9 cellular contexts compared by ENCODE assay signal in the genomic region with DNA sequence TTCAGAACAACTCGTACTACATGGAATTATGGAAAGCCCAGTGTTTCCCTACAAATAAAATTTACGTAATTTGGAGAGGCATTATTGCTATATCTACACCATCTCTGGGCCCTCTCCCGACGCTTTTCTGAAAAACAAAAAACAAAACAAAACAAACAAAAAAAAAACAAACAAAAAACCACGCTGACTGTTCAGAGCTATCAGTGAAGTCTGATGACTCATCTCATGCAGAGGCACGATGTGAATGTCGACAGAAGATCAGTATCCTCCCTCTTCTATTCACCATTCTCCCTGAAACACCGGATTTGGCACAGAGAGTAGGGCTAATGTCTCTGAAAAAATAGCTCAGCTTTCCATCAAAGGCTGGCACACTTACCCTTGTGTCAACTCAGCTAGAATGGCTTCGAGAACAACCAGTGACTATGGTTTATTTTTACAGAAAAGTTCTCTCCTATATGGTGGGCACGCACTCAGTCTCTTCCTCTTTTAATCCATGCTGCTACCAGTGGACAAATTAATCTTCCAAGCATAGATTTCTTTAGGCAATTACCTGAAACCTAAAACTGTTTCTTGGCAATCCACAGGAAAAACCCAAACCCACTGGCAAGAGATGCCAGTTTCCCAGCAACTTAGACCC. TPM values are rescaled to one million over a fixed set of nuclear protein-coding genes. Genes with fewer than 3 reads are reported as not detected.
DNase-seq lines count a peak whose midpoint lies in the region; ATAC-seq and TF ChIP-seq lines count a peak whose summit lies in the region.
"Had no signal": no experiment of that assay in that cellular context is flagged by ENCODE, and none has a peak within 500 bp of the region (broad histone marks: within the 10 kb centered on the region; RNA-seq: fewer than 3 reads in every experiment).

No MANE protein-coding gene starts in this region.

- H3K27ac Mint-ChIP-seq in CD14-positive monocyte, result peak overlapping the region; percentile 62 to 89 (median 86)
- H3K27ac Mint-ChIP-seq in central memory CD8-positive, alpha-beta T cell (ENCODE audit: low read depth), result peak overlapping the region; percentile 90
- H3K27ac Mint-ChIP-seq in nephron, result peak overlapping the region in 2 of 3 experiments; percentile 23 to 57

- H3K27me3 Mint-ChIP-seq in CD14-positive monocyte (ENCODE audit: low read depth in 3 of 3) (peaks cover 0 to 2% (median 0%) of the 10 kb centered on the region in 3 donors), nephron (ENCODE audit: low read depth) (no peaks in the 10 kb centered on the region)
- H3K27me3 Mint-ChIP-seq in central memory CD8-positive, alpha-beta T cell, result peaks cover 9% of the 10 kb centered on the region

- H3K4me3 Mint-ChIP-seq in CD14-positive monocyte (peak overlapping the region; percentile 74 to 88), nephron (peak overlapping the region; percentile 89 to 97 (median 93))
- peak overlapping the region; percentile 90 for H3K4me3 Mint-ChIP-seq in central memory CD8-positive, alpha-beta T cell

- H3K9me3 Mint-ChIP-seq in CD14-positive monocyte (no peaks in the 10 kb centered on the region), nephron (no peaks in the 10 kb centered on the region)
- no peaks in the 10 kb centered on the region for H3K9me3 Mint-ChIP-seq in central memory CD8-positive, alpha-beta T cell

- H3K36me3 Mint-ChIP-seq in CD14-positive monocyte (peaks cover 21 to 25% of the 10 kb centered on the region in 2 donors), nephron (ENCODE audit: low read depth) (peaks cover 19% of the 10 kb centered on the region)
- peaks cover 31% of the 10 kb centered on the region for H3K36me3 Mint-ChIP-seq in central memory CD8-positive, alpha-beta T cell (ENCODE audit: insufficient read depth)

- TF ChIP-seq CTCF in CD14-positive monocyte (IDR thresholded peaks at IDR 0.05) (no peak), nephron (IDR thresholded peaks at IDR 0.05; ENCODE audit: unreplicated experiment in 3 of 3) (no peak)

- DNase-seq in CD14-positive monocyte (ENCODE audit: low spot score) (no peak), M059J (ENCODE audit: low read depth) (peak; percentile 9), SIG-M5 (lab: John Stamatoyannopoulos, UW) (no peak)
- no peak for DNase-seq in central memory CD8-positive, alpha-beta T cell (ENCODE audit: low spot score in 2 of 2)
- DNase-seq: NCI-H2107 had no signal

- peaks cover 59% of the 10 kb centered on the region for H3K4me1 Mint-ChIP-seq in CD14-positive monocyte
- peaks cover 48% of the 10 kb centered on the region for H3K4me1 Mint-ChIP-seq in central memory CD8-positive, alpha-beta T cell
- peaks cover 33% of the 10 kb centered on the region for H3K4me1 Mint-ChIP-seq in nephron

- no peak for ATAC-seq in central memory CD8-positive, alpha-beta T cell (replicated peaks; ENCODE audit: extremely low read depth, poor library complexity, severe bottlenecking)
- ATAC-seq in HG03442 (IDR thresholded peaks at IDR 0.05; ENCODE audit: unreplicated experiment) (no peak), HG03139 (IDR thresholded peaks at IDR 0.05; ENCODE audit: unreplicated experiment) (no peak), HG03469 (IDR thresholded peaks at IDR 0.05; ENCODE audit: unreplicated experiment) (no peak)

- intact Hi-C loops in CD14-positive monocyte (cut with micrococcal nuclease), result loop anchor here in 1 of 2 donors (2.0 kb wide), 1 partner anchor 53 kb away; no protein-coding TSS in a partner anchor

RNA-seq across cellular contexts. Expression of a gene that starts 1.5 kb away (rescaled TPM):
- 10 to 100 TPM; 96.1 to 98.3 TPM for polyA plus RNA-seq in CD14-positive monocyte
- 45.2 and 74.0 TPM in 2 replicates for total RNA-seq in M059J (2014; rRNA removed; shearing (Covaris generic))

RNA-seq across cellular contexts. Expression of a gene that starts 51.2 kb away (rescaled TPM):
- 10 to 100 TPM; 10.3 to 15.8 TPM for polyA plus RNA-seq in CD14-positive monocyte
- total RNA-seq in M059J (2014; rRNA removed; shearing (Covaris generic)), result 5.2 and 11.5 TPM in 2 replicates

Comparison
In these comparisons a context has a peak if more than half of its experiments do, and no peak if none do; other contexts are left out.
1. H3K27ac Mint-ChIP-seq: peak in every context shown above with its lines; median percentile 90 in central memory CD8-positive, alpha-beta T cell; 86 in CD14-positive monocyte; 40 in nephron.